1 cellular context compared by ENCODE assay signal in genomic region chr10:110860576-110861241, GRCh38.
TF ChIP-seq lines count a peak whose summit lies in the region.

No MANE protein-coding gene starts in this region.

TF ChIP-seq in GM12878, 131 proteins besides CTCF, POLR2A, EP300 and RAD21 (continues in another document):
- TF ChIP-seq TARDBP (IDR thresholded peaks at IDR 0.05; ENCODE audit: borderline replicate concordance) (no peak), CREB1 (IDR thresholded peaks at IDR 0.05; ENCODE audit: low read depth) (peak; percentile 20; the same call in 1 of the 2 replicates), RELB (IDR thresholded peaks at IDR 0.05; ENCODE audit: low read depth) (no peak; the same call in 1 of the 2 replicates), JUND (IDR thresholded peaks at IDR 0.05; ENCODE audit: low read depth, low read length) (no peak), E2F8 (IDR thresholded peaks at IDR 0.05; ENCODE audit: low read depth, partially characterized antibody) (peak; percentile 42), ZBTB4 (CRISPR knock-in tag; IDR thresholded peaks at IDR 0.05) (no peak), KLF5 (IDR thresholded peaks at IDR 0.05; ENCODE audit: partially characterized antibody) (no peak), RAD51 (IDR thresholded peaks at IDR 0.05) (no peak), RFX5 (IDR thresholded peaks at IDR 0.05; ENCODE audit: low read depth, low read length) (peak; percentile 69), SMC3 (IDR thresholded peaks at IDR 0.05; ENCODE audit: borderline replicate concordance, low read length) (no peak), EZH2 (IDR thresholded peaks at IDR 0.05; ENCODE audit: borderline replicate concordance, control insufficient read depth, low read depth, low read length) (no peak), BCLAF1 (IDR thresholded peaks at IDR 0.05) (no peak), ZNF274 (IDR thresholded peaks at IDR 0.05; ENCODE audit: insufficient read depth, insufficient read length) (no peak), CBFB (IDR thresholded peaks at IDR 0.05; ENCODE audit: low read depth) (0 out of 2 replicates have a peak, but pooled peaks have one; percentile 20), NFIC (IDR thresholded peaks at IDR 0.05; ENCODE audit: low read depth, low read length) (peak; percentile 44; the same call in 1 of the 2 replicates), IRF4 (IDR thresholded peaks at IDR 0.05; ENCODE audit: low read depth, low read length) (0 out of 2 replicates have a peak, but pooled peaks have one; percentile 31), BACH1 (IDR thresholded peaks at IDR 0.05; ENCODE audit: borderline replicate concordance) (no peak), ZNF592 (IDR thresholded peaks at IDR 0.05) (peak; percentile 49; the same call in 1 of the 2 replicates), CHD1 (IDR thresholded peaks at IDR 0.05; ENCODE audit: low read depth, low read length) (no peak), KDM1A (IDR thresholded peaks at IDR 0.05; ENCODE audit: borderline replicate concordance) (no peak), NKRF (conservative IDR thresholded peaks at IDR 0.05) (no peak; the same call in 1 of the 2 replicates), RB1 (IDR thresholded peaks at IDR 0.05; ENCODE audit: borderline replicate concordance) (peak; percentile 68; the same call in 1 of the 2 replicates), POU2F2 (IDR thresholded peaks at IDR 0.05; ENCODE audit: borderline replicate concordance, low read depth, low read length) (peak; percentile 89; the same call in 2 of the 3 replicates), FOXK2 (IDR thresholded peaks at IDR 0.05) (no peak), ASH2L (IDR thresholded peaks at IDR 0.05; ENCODE audit: borderline replicate concordance, low read depth) (no peak), HDGF (IDR thresholded peaks at IDR 0.05) (peak; percentile 92), KAT2A (conservative IDR thresholded peaks at IDR 0.05; ENCODE audit: control insufficient read depth, low read depth, low read length) (no peak), MTA3 (IDR thresholded peaks at IDR 0.05; ENCODE audit: borderline replicate concordance, low read length) (no peak), SMARCA5 (IDR thresholded peaks at IDR 0.05) (peak; percentile 80; the same call in 1 of the 2 replicates), CBX3 (IDR thresholded peaks at IDR 0.05; ENCODE audit: borderline replicate concordance, low read depth) (no peak), CEBPZ (IDR thresholded peaks at IDR 0.05; ENCODE audit: low read depth, low read length) (no peak), YBX1 (IDR thresholded peaks at IDR 0.05) (no peak), TBL1XR1 (IDR thresholded peaks at IDR 0.05; ENCODE audit: low read depth, low read length) (0 out of 2 replicates have a peak, but pooled peaks have one; percentile 34), CREM (IDR thresholded peaks at IDR 0.05; ENCODE audit: low read depth) (0 out of 2 replicates have a peak, but pooled peaks have one; percentile 8), NR2C1 (IDR thresholded peaks at IDR 0.05) (no peak), EED (IDR thresholded peaks at IDR 0.05; ENCODE audit: low read depth) (peak; percentile 51), RELA (IDR thresholded peaks at IDR 0.05; ENCODE audit: borderline replicate concordance, partially characterized antibody) (no peak), IRF5 (IDR thresholded peaks at IDR 0.05; ENCODE audit: borderline replicate concordance) (no peak)
